In genomic region chr9:129276486-129277260, GRCh38 we compare ENCODE assay signal across 15 cellular contexts.
DNase-seq lines count a peak whose midpoint lies in the region; ATAC-seq, FAIRE-seq and TF ChIP-seq lines count a peak whose summit lies in the region.
"Had no signal": no experiment of that assay in that cellular context is flagged by ENCODE, and none has a peak within 500 bp of the region (broad histone marks: within the 10 kb centered on the region; RNA-seq: fewer than 3 reads in every experiment).

No MANE protein-coding gene starts in this region.

- peak overlapping the region; percentile 87 for H3K18ac ChIP-seq in H1 (ENCODE audit: extremely low read depth, low read length)

- H3K23ac ChIP-seq in H1 (ENCODE audit: insufficient read length), result no peak overlapping the region

- peaks cover 0 to 31% (median 11%) of the 10 kb centered on the region in 4 experiments; a peak in 6 of 7 replicates for H3K4me1 ChIP-seq in H1 (replicated peaks in 1 of 4; ENCODE audit: control insufficient read depth in 3 of 4, insufficient read depth in 4 of 4, low read length in 3 of 4)
- peaks cover 7% of the 10 kb centered on the region; the same call in 1 of the 2 replicates for H3K4me1 ChIP-seq in BE2C

- peak overlapping the region; percentile 86 for H4K91ac ChIP-seq in H1 (replicated peaks; ENCODE audit: insufficient read length, low read length)

- no peak overlapping the region for H4K5ac ChIP-seq in H1 (ENCODE audit: insufficient read length, low read depth, low read length)

- H3K9ac ChIP-seq in H1 (replicated peaks in 1 of 4; ENCODE audit: extremely low read depth in 1 of 4, low read depth in 3 of 4, low read length in 3 of 4), result no peak overlapping the region

- no peaks in the 10 kb centered on the region for H3K36me3 ChIP-seq in H7 (replicated peaks; ENCODE audit: control insufficient read depth, insufficient read depth, low read length)
- no peaks in the 10 kb centered on the region for H3K36me3 ChIP-seq in H1 (ENCODE audit: control insufficient read depth in 2 of 4, insufficient read depth in 4 of 4, low read length in 3 of 4)
- H3K36me3 ChIP-seq in BE2C, result no peaks in the 10 kb centered on the region
- H3K36me3 ChIP-seq: thyroid gland had no signal

- no peak for ATAC-seq in SK-N-SH treated with all-trans-retinoic acid at 6 μM for 48 hours

- no peak overlapping the region for H3K4ac ChIP-seq in H1 (replicated peaks; ENCODE audit: insufficient read length, low read depth, low read length)

- H3K27ac Mint-ChIP-seq in neural crest cell (ENCODE audit: unreplicated experiment), result peak overlapping the region; percentile 45

- H3K4me3 ChIP-seq in H7 (ENCODE audit: insufficient read depth, low read depth, low read length), result no peak overlapping the region
- no peak overlapping the region for H3K4me3 ChIP-seq in H1 (ENCODE audit: extremely low read depth in 1 of 4, insufficient read depth in 2 of 4, low read depth in 3 of 4, low read length in 4 of 4)
- no peak overlapping the region for H3K4me3 ChIP-seq in BE2C (ENCODE audit: low read depth, low read length)
- H3K4me3 ChIP-seq: thyroid gland had no signal

- H2BK5ac ChIP-seq in H1 (ENCODE audit: low read depth, low read length), result peak overlapping the region; percentile 83; the same call in 1 of the 2 replicates

- H3K79me1 ChIP-seq in H1 (ENCODE audit: low read depth, low read length), result no peaks in the 10 kb centered on the region

- H3K27me3 ChIP-seq in H7 (ENCODE audit: control insufficient read depth, insufficient read depth, low read length) (no peaks in the 10 kb centered on the region), H1 (replicated peaks in 1 of 4; ENCODE audit: control insufficient read depth in 3 of 4, extremely low read depth in 1 of 4, insufficient read depth in 3 of 4, low read length in 3 of 4) (peaks cover 0 to 2% (median 0%) of the 10 kb centered on the region in 4 experiments; a peak in 3 of 7 replicates), BE2C (no peaks in the 10 kb centered on the region)
- H3K27me3 ChIP-seq: thyroid gland had no signal

- no peaks in the 10 kb centered on the region for H3K36me3 Mint-ChIP-seq in neural crest cell (ENCODE audit: low read depth)

- peak overlapping the region; percentile 72 for H2BK15ac ChIP-seq in H1 (ENCODE audit: low read length)

- TF ChIP-seq EP300 in H1 (IDR thresholded peaks at IDR 0.05; ENCODE audit: borderline replicate concordance in 1 of 2, low read depth in 2 of 2, low read length in 2 of 2), result no peak

- no peak for TF ChIP-seq RAD21 in H1 (IDR thresholded peaks at IDR 0.05 in 1 of 2, conservative IDR thresholded peaks at IDR 0.05 in 1 of 2; ENCODE audit: low read depth in 2 of 2, low read length in 2 of 2)

- no peak overlapping the region for H3K14ac ChIP-seq in H1 (ENCODE audit: insufficient read length)

- H3K79me2 ChIP-seq in H1 (ENCODE audit: control insufficient read depth in 1 of 2, insufficient read depth in 2 of 2, low read length in 2 of 2), result no peaks in the 10 kb centered on the region

- H3K4me3 Mint-ChIP-seq in neural crest cell, result no peak overlapping the region

- H4K20me1 ChIP-seq in H1 (replicated peaks in 1 of 2; ENCODE audit: control insufficient read depth in 1 of 2, insufficient read depth in 2 of 2, low read length in 2 of 2), result no peaks in the 10 kb centered on the region

- POLR2A ChIA-PET in H1 (lab: Charles Lee; ENCODE audit: partially characterized antibody), result interaction anchor here (0.9 to 3.5 kb wide), 6 partner anchors 10 to 98 kb away, joined by 3 to 14 read pairs (median 3); partner anchors contain the start of gene IER5L

- no peaks in the 10 kb centered on the region for H3K27me3 Mint-ChIP-seq in neural crest cell (ENCODE audit: low read depth)

- TF ChIP-seq CTCF in H1 (IDR thresholded peaks at IDR 0.05; ENCODE audit: control extremely low read depth in 1 of 3, insufficient read depth in 1 of 3, low read depth in 1 of 3, low read length in 3 of 3) (no peak), neural crest cell (conservative IDR thresholded peaks at IDR 0.05) (no peak), BE2C (IDR thresholded peaks at IDR 0.05; ENCODE audit: low read depth, low read length) (no peak)

- no peak overlapping the region for H4K8ac ChIP-seq in H1 (ENCODE audit: extremely low read depth, insufficient read depth, low read length)

- CTCF ChIA-PET in H1 (lab: Charles Lee; ENCODE audit: partially characterized antibody), result interaction anchor here (0.6 to 3.5 kb wide), 13 partner anchors 15 to 350 kb away, joined by 3 to 10 read pairs (median 3); no protein-coding TSS in a partner anchor

- H3K4me1 Mint-ChIP-seq in neural crest cell, result peaks cover 53% of the 10 kb centered on the region

- H3K56ac ChIP-seq in H1 (replicated peaks; ENCODE audit: insufficient read length, low read depth, low read length), result no peak overlapping the region

- FAIRE-seq in H1 (lab: Jason Lieb, UNC), result no peak
- FAIRE-seq: RCC 7860 had no signal

- peak overlapping the region in 1 of 2 experiments; percentile 42; a peak in 1 of 4 replicates for H3K4me2 ChIP-seq in H1 (ENCODE audit: insufficient read depth in 1 of 2, low read depth in 2 of 2, low read length in 2 of 2)

- H3K27ac ChIP-seq in H1 (ENCODE audit: low read depth, low read length), result no peak overlapping the region
- H3K27ac ChIP-seq: thyroid gland, VCaP had no signal

- peak overlapping the region; percentile 78 for H2BK120ac ChIP-seq in H1 (replicated peaks; ENCODE audit: low read depth, low read length)

- DNase-seq in 8988T, result peak; percentile 8
- DNase-seq in H7, result peak; percentile 73
- DNase-seq in H1 (ENCODE audit: low read depth in 1 of 2, low spot score in 2 of 2), result no peak
- DNase-seq in neural crest cell (ENCODE audit: low read depth, low spot score), result no peak
- no peak for DNase-seq in BE2C
- no peak for DNase-seq in DMS53 treated with DMSO at 0.1 percent for 48 hours (lab: John Stamatoyannopoulos, UW; ENCODE audit: unreplicated experiment)
- DNase-seq in OCI-M2 (lab: John Stamatoyannopoulos, UW; ENCODE audit: unreplicated experiment), result no peak
- DNase-seq: DMS 273 treated with DMSO at 0.1 percent for 48 hours; NCI-H1694 treated with DMSO at 0.1 percent for 48 hours; NCI-H69; stimulated activated CD4-positive, alpha-beta T cell treated with anti-CD3 and anti-CD28 coated beads, Interleukin-4, amount 100 ng/mL, for 1 hour; thyroid gland had no signal

- no peaks in the 10 kb centered on the region for H3K9me3 ChIP-seq in H1 (ENCODE audit: insufficient read depth in 2 of 2, low read depth in 1 of 2, low read length in 1 of 2)
- H3K9me3 ChIP-seq in BE2C, result no peaks in the 10 kb centered on the region
- H3K9me3 ChIP-seq: thyroid gland had no signal

- peaks cover 3% of the 10 kb centered on the region; the same call in 1 of the 2 replicates for H3K23me2 ChIP-seq in H1 (ENCODE audit: low read depth, low read length)

- TF ChIP-seq POLR2A in H1 (IDR thresholded peaks at IDR 0.05; ENCODE audit: control extremely low read depth in 1 of 2, low read depth in 2 of 2, low read length in 2 of 2), result no peak

- peak overlapping the region; percentile 47; the same call in 1 of the 2 replicates for H2AFZ ChIP-seq in H1 (ENCODE audit: low read length)

- peak overlapping the region; percentile 71; the same call in 1 of the 2 replicates for H2BK12ac ChIP-seq in H1 (ENCODE audit: low read depth, low read length)

- no peaks in the 10 kb centered on the region for H3K9me3 Mint-ChIP-seq in neural crest cell

- 88% methylated on average over 15 of the region's 18 CpGs; no CpG with 5 or more reads in 1 of the 2 experiments for WGBS in H1 (ENCODE audit: extremely low coverage in 1 of 2, insufficient coverage in 1 of 2, insufficient read length in 1 of 2, insufficient replicate concordance in 2 of 2, low coverage in 1 of 2, low lambda C conversion rate in 2 of 2, missing lambda C conversion rate in 1 of 2), 2 experiments

- H2AK5ac ChIP-seq in H1 (ENCODE audit: low read depth, low read length), result no peak overlapping the region

- peak overlapping the region; percentile 66 for H2BK20ac ChIP-seq in H1 (ENCODE audit: low read length)

TF ChIP-seq in H1, 55 proteins besides CTCF, POLR2A, EP300 and RAD21 (continues in another document):
- TF ChIP-seq GTF2F1 (IDR thresholded peaks at IDR 0.05; ENCODE audit: borderline replicate concordance, low read depth, low read length) (no peak), SIX5 (IDR thresholded peaks at IDR 0.05; ENCODE audit: low read depth, low read length) (no peak), E2F6 (IDR thresholded peaks at IDR 0.05) (no peak), TAF1 (IDR thresholded peaks at IDR 0.05; ENCODE audit: low read depth, low read length) (no peak), EZH2 (IDR thresholded peaks at IDR 0.05; ENCODE audit: low read depth, low read length, severe bottlenecking) (no peak), BCL11A (IDR thresholded peaks at IDR 0.05; ENCODE audit: low read depth in 2 of 2, low read length in 2 of 2) (no peak), RNF2 (IDR thresholded peaks at IDR 0.05; ENCODE audit: borderline replicate concordance, low read depth, low read length, missing control alignments, poor library complexity, severe bottlenecking) (no peak), BRCA1 (IDR thresholded peaks at IDR 0.05; ENCODE audit: low read depth, low read length) (no peak)

TF ChIP-seq in SK-N-SH treated with all-trans-retinoic acid at 6 μM for 48 hours, 23 proteins besides CTCF, POLR2A, EP300 and RAD21 (continues in another document):
- no peak for TF ChIP-seq RARB (CRISPR knock-in tag; IDR thresholded peaks at IDR 0.05)
- TF ChIP-seq OSR1 (CRISPR knock-in tag; IDR thresholded peaks at IDR 0.05), result no peak
- TF ChIP-seq PATZ1 (CRISPR knock-in tag; IDR thresholded peaks at IDR 0.05; ENCODE audit: borderline replicate concordance), result no peak
- no peak for TF ChIP-seq PPARA (CRISPR knock-in tag; IDR thresholded peaks at IDR 0.05; ENCODE audit: borderline replicate concordance)

Comparison
In these comparisons a context has a peak if more than half of its experiments do, and no peak if none do; other contexts are left out.
1. DNase-seq: peak in 8988T (single experiment) and H7 (single experiment); none in H1 (0 of 2), neural crest cell (single experiment), BE2C (single experiment), DMS53 treated with DMSO at 0.1 percent for 48 hours (single experiment) and OCI-M2 (single experiment).